2 cellular contexts compared by ENCODE assay signal in genomic region chr1:39393645-39394044, GRCh38.
TF ChIP-seq lines count a peak whose summit lies in the region.

No MANE protein-coding gene starts in this region.

TF ChIP-seq in liver, 16 proteins besides CTCF, POLR2A, EP300 and RAD21 (continued from another document):
- TF ChIP-seq REST (IDR thresholded peaks at IDR 0.05) (no peak), ATF3 (IDR thresholded peaks at IDR 0.05) (no peak), ZBTB33 (IDR thresholded peaks at IDR 0.05) (no peak), YY1 (IDR thresholded peaks at IDR 0.05) (no peak), HNF4A (conservative IDR thresholded peaks at IDR 0.05) (no peak), HNF4G (IDR thresholded peaks at IDR 0.05) (no peak), GABPA (IDR thresholded peaks at IDR 0.05 in 1 of 2, conservative IDR thresholded peaks at IDR 0.05 in 1 of 2) (no peak), FOXA1 (IDR thresholded peaks at IDR 0.05) (no peak), SP1 (IDR thresholded peaks at IDR 0.05) (no peak), FOXA2 (IDR thresholded peaks at IDR 0.05) (no peak)
TF ChIP-seq in liver: peak in this region for 0.

TF ChIP-seq in HepG2, 621 proteins besides CTCF, POLR2A, EP300 and RAD21 (continued from another document):
- no peak for TF ChIP-seq ZNF318 (CRISPR knock-in tag; IDR thresholded peaks at IDR 0.05)
- TF ChIP-seq ZFP62 (CRISPR knock-in tag; IDR thresholded peaks at IDR 0.05), result no peak
- TF ChIP-seq SNAI1 (CRISPR knock-in tag; IDR thresholded peaks at IDR 0.05; ENCODE audit: borderline replicate concordance), result no peak
- TF ChIP-seq BORCS8-MEF2B (CRISPR knock-in tag; IDR thresholded peaks at IDR 0.05), result no peak
- no peak for TF ChIP-seq MXI1 (IDR thresholded peaks at IDR 0.05; ENCODE audit: borderline replicate concordance, low read depth, low read length)
